In genomic region chr16:61676740-61677139, GRCh38 we compare ENCODE assay signal across 34 cellular contexts.
A peak's percentile ranks its signal among the peaks of the same experiment; 100 is the strongest.
DNase-seq lines count a peak whose midpoint lies in the region; ATAC-seq, FAIRE-seq and TF ChIP-seq lines count a peak whose summit lies in the region.
"Had no signal": no experiment of that assay in that cellular context is flagged by ENCODE, and none has a peak within 500 bp of the region (broad histone marks: within the 10 kb centered on the region; RNA-seq: fewer than 3 reads in every experiment).

No MANE protein-coding gene starts in this region.

- H3K9me3 ChIP-seq in HepG2 (ENCODE audit: low read length) = peaks cover 30% of the 10 kb centered on the region
- H3K9me3 ChIP-seq in right lobe of liver = no peaks in the 10 kb centered on the region
- H3K9me3 ChIP-seq: A549; BE2C; BLaER1; BLaER1 treated with 17β-estradiol and CSF1 and Interleukin-3, amounts not matched to agents 10 nM and 100 nM; Caco-2 had no signal

- H3K36me3 Mint-ChIP-seq in GM23338 (ENCODE audit: low read depth) = peaks cover 7% of the 10 kb centered on the region
- H3K36me3 Mint-ChIP-seq in WTC11 = peaks cover 9% of the 10 kb centered on the region
- H3K36me3 Mint-ChIP-seq: CD14-positive monocyte; CD4-positive, alpha-beta memory T cell; CD4-positive, CD25-positive, alpha-beta regulatory T cell; CD8-positive, alpha-beta T cell had no signal

- H3K27me3 ChIP-seq in HepG2 (ENCODE audit: control insufficient read depth in 1 of 2, insufficient read depth in 2 of 2, low read length in 2 of 2) (no peaks in the 10 kb centered on the region), right lobe of liver (no peaks in the 10 kb centered on the region), GM23338 (ENCODE audit: insufficient read depth) (no peaks in the 10 kb centered on the region)
- H3K27me3 ChIP-seq: BE2C; BLaER1; BLaER1 treated with 17β-estradiol and CSF1 and Interleukin-3, amounts not matched to agents 10 nM and 100 nM had no signal

- no peak for TF ChIP-seq RAD21 in HepG2 (CRISPR knock-in tag; IDR thresholded peaks at IDR 0.05)

- intact Hi-C loops in HepG2 (cut with micrococcal nuclease; ENCODE audit: unreplicated experiment) = no loop called here
- intact Hi-C loops in right lobe of liver (cut with DNase I) = no loop called here
- intact Hi-C loops in left colon (cut with DNase I, micrococcal nuclease) = no loop called here

- no peak for TF ChIP-seq EP300 in HepG2 (IDR thresholded peaks at IDR 0.05; ENCODE audit: low read depth in 2 of 2, low read length in 2 of 2)
- TF ChIP-seq EP300 in HepG2 (CRISPR knock-in tag; IDR thresholded peaks at IDR 0.05; ENCODE audit: borderline replicate concordance) = no peak

- H4K20me1 ChIP-seq in HepG2 (ENCODE audit: insufficient read depth, low read length) (no peaks in the 10 kb centered on the region), GM23338 (replicated peaks; ENCODE audit: insufficient read depth) (no peaks in the 10 kb centered on the region)
- H4K20me1 ChIP-seq: BLaER1; BLaER1 treated with 17β-estradiol and CSF1 and Interleukin-3, amounts not matched to agents 10 nM and 100 nM had no signal

- H3F3A ChIP-seq in GM23338 (replicated peaks; ENCODE audit: low read depth) = no peaks in the 10 kb centered on the region

- ATAC-seq in HepG2 = no peak
- no peak for ATAC-seq in right lobe of liver
- no peak for ATAC-seq in GM23338
- ATAC-seq in WTC11 = no peak
- no peak for ATAC-seq in left colon
- ATAC-seq: A549; CD8-positive, alpha-beta T cell had no signal

- in situ Hi-C loops in HepG2 (cut with HindIII; ENCODE audit: extremely low pct_ligation_motif_present, low pct_unique_long_range_greater_than_20kb) = no loop called here

- DNase-seq in HepG2 (ENCODE audit: low spot score) (no peak), right lobe of liver (no peak), GM23338 (ENCODE audit: low spot score) (no peak), WTC11 (ENCODE audit: low spot score) (no peak), left colon (no peak), UCSD-AML1 (lab: John Stamatoyannopoulos, UW; ENCODE audit: unreplicated experiment) (no peak)
- DNase-seq: 8988T; ACHN; AML-193; BE2C; C1 segment of cervical spinal cord; Caco-2; Calu3; CD4-positive, alpha-beta memory T cell; CD4-positive, alpha-beta T cell; CD4-positive, CD25-positive, alpha-beta regulatory T cell; CD8-positive, alpha-beta memory T cell; CD8-positive, alpha-beta T cell; COR-L47; DMS 273 treated with DMSO at 0.1 percent for 48 hours; DMS153; DMS53; DMS79; DMS79 treated with DMSO at 0.1 percent for 48 hours; DND-41; EL had no signal

- H3K4me2 ChIP-seq in HepG2 (ENCODE audit: low read depth, low read length) = no peak overlapping the region
- H3K4me2 ChIP-seq in GM23338 = peak overlapping the region; percentile 63; the same call in 1 of the 2 replicates
- H3K4me2 ChIP-seq: A549; BLaER1; BLaER1 treated with 17β-estradiol and CSF1 and Interleukin-3, amounts not matched to agents 10 nM and 100 nM had no signal

- no peak overlapping the region for H3K27ac ChIP-seq in HepG2 (ENCODE audit: extremely low read length, insufficient read depth, low read length)
- no peak overlapping the region for H3K27ac ChIP-seq in right lobe of liver
- H3K27ac ChIP-seq in GM23338 (ENCODE audit: low read depth) = peak overlapping the region; percentile 8; the same call in 1 of the 2 replicates
- H3K27ac ChIP-seq: 22Rv1; A549; BLaER1; BLaER1 treated with 17β-estradiol and CSF1 and Interleukin-3, amounts not matched to agents 10 nM and 100 nM; C4-2B had no signal

- H3K9me3 Mint-ChIP-seq in GM23338 (peaks cover 2% of the 10 kb centered on the region; the same call in 2 of the 3 replicates), WTC11 (peaks cover 15% of the 10 kb centered on the region)

- H3K4me3 Mint-ChIP-seq in GM23338 (no peak overlapping the region), WTC11 (no peak overlapping the region)
- H3K4me3 Mint-ChIP-seq: B cell; CD14-positive monocyte; CD4-positive, alpha-beta memory T cell; CD4-positive, alpha-beta T cell; CD4-positive, CD25-positive, alpha-beta regulatory T cell; CD8-positive, alpha-beta memory T cell; CD8-positive, alpha-beta T cell had no signal

- H2AFZ ChIP-seq in HepG2 (ENCODE audit: low read length) (no peak overlapping the region), GM23338 (no peak overlapping the region; the same call in 1 of the 2 replicates)

- CTCF ChIA-PET in HepG2 (lab: Yijun Ruan, JAX; ENCODE audit: low intra/inter-chr PET ratio, low total read pairs) = no interaction called here
- CTCF ChIA-PET in WTC11 (lab: Charles Lee) = no interaction called here

- H3K27me3 Mint-ChIP-seq in GM23338 (ENCODE audit: insufficient read depth, low read depth, poor library complexity) = no peaks in the 10 kb centered on the region
- no peaks in the 10 kb centered on the region; the same call in 1 of the 2 replicates for H3K27me3 Mint-ChIP-seq in WTC11 (ENCODE audit: low read depth)
- H3K27me3 Mint-ChIP-seq: B cell; CD4-positive, alpha-beta memory T cell; CD4-positive, alpha-beta T cell; CD4-positive, CD25-positive, alpha-beta regulatory T cell; CD8-positive, alpha-beta memory T cell had no signal

- WGBS in HepG2 (ENCODE audit: low lambda C conversion rate) = 1% methylated on average over 2 of the region's 2 CpGs
- WGBS in right lobe of liver (ENCODE audit: insufficient coverage, low coverage, low lambda C conversion rate, missing lambda C conversion rate) = 68% methylated on average over 2 of the region's 2 CpGs

- H3K4me3 ChIP-seq in HepG2 (replicated peaks in 1 of 3; ENCODE audit: insufficient read depth in 1 of 3, low read depth in 2 of 3, low read length in 3 of 3) (no peak overlapping the region), right lobe of liver (no peak overlapping the region), GM23338 (no peak overlapping the region)
- H3K4me3 ChIP-seq: A549; BLaER1; BLaER1 treated with 17β-estradiol and CSF1 and Interleukin-3, amounts not matched to agents 10 nM and 100 nM had no signal

- no TSS peak for BruUV-seq in HepG2 (replicated peaks; lab: Mats Ljungman, UMichigan)

- FAIRE-seq in HepG2 (lab: Jason Lieb, UNC) = no peak
- FAIRE-seq: A549, D721Med had no signal

- H3K9ac ChIP-seq in HepG2 (ENCODE audit: insufficient read depth, low read depth, low read length) = no peak overlapping the region
- H3K9ac ChIP-seq: BLaER1; BLaER1 treated with 17β-estradiol and CSF1 and Interleukin-3, amounts not matched to agents 10 nM and 100 nM had no signal

- TF ChIP-seq CTCF in HepG2 (CRISPR knock-in tag; IDR thresholded peaks at IDR 0.05) (no peak), right lobe of liver (IDR thresholded peaks at IDR 0.05) (no peak), GM23338 (conservative IDR thresholded peaks at IDR 0.05; ENCODE audit: low read depth in 2 of 2) (no peak), WTC11 (IDR thresholded peaks at IDR 0.05) (no peak)

- H3K36me3 ChIP-seq in HepG2 (replicated peaks in 1 of 2; ENCODE audit: control insufficient read depth in 1 of 2, insufficient read depth in 2 of 2, low read length in 2 of 2) (no peaks in the 10 kb centered on the region), right lobe of liver (no peaks in the 10 kb centered on the region), GM23338 (ENCODE audit: insufficient read depth) (no peaks in the 10 kb centered on the region)
- H3K36me3 ChIP-seq: BE2C; BLaER1; BLaER1 treated with 17β-estradiol and CSF1 and Interleukin-3, amounts not matched to agents 10 nM and 100 nM had no signal

- no peak overlapping the region; the same call in 1 of the 2 replicates for H3K27ac Mint-ChIP-seq in GM23338
- H3K27ac Mint-ChIP-seq in WTC11 = 0 out of 2 replicates have a peak overlapping the region, but pooled peaks have one; percentile 55
- H3K27ac Mint-ChIP-seq: B cell; CD14-positive monocyte; CD4-positive, alpha-beta memory T cell; CD4-positive, alpha-beta T cell; CD4-positive, CD25-positive, alpha-beta regulatory T cell; CD8-positive, alpha-beta memory T cell; CD8-positive, alpha-beta T cell had no signal

- H3K4me1 Mint-ChIP-seq in GM23338 (peaks cover 16% of the 10 kb centered on the region), WTC11 (peaks cover 24% of the 10 kb centered on the region)
- H3K4me1 Mint-ChIP-seq: B cell; CD14-positive monocyte; CD4-positive, alpha-beta memory T cell; CD4-positive, CD25-positive, alpha-beta regulatory T cell; CD8-positive, alpha-beta memory T cell had no signal

- no peak for TF ChIP-seq POLR2A in HepG2 (IDR thresholded peaks at IDR 0.05; ENCODE audit: insufficient read depth in 1 of 2, low read depth in 2 of 2, low read length in 2 of 2)
- no peak for TF ChIP-seq POLR2A in right lobe of liver (IDR thresholded peaks at IDR 0.05)

- H3K4me1 ChIP-seq in HepG2 (ENCODE audit: insufficient read depth, low read length) (no peaks in the 10 kb centered on the region), right lobe of liver (no peaks in the 10 kb centered on the region), GM23338 (ENCODE audit: insufficient read depth) (peaks cover 23% of the 10 kb centered on the region)
- H3K4me1 ChIP-seq: A549, BE2C, Caco-2 had no signal

- H3K79me2 ChIP-seq in HepG2 (ENCODE audit: insufficient read depth, low read length) (no peaks in the 10 kb centered on the region), GM23338 (replicated peaks; ENCODE audit: insufficient read depth) (no peaks in the 10 kb centered on the region)

- 0 out of 2 replicates have a peak, but pooled peaks cover 4% of the 10 kb centered on the region for H3K9me2 ChIP-seq in GM23338 (ENCODE audit: insufficient read depth)

- POLR2A ChIA-PET in HepG2 (lab: Yijun Ruan, JAX) = no interaction called here
- POLR2A ChIA-PET in WTC11 (lab: Charles Lee) = no interaction called here

TF ChIP-seq in GM23338, 12 proteins besides CTCF, POLR2A, EP300 and RAD21 (continues in another document):
- no peak for TF ChIP-seq EZH2phosphoT487 (IDR thresholded peaks at IDR 0.05; ENCODE audit: unreplicated experiment)
- TF ChIP-seq JUNB (IDR thresholded peaks at IDR 0.05; ENCODE audit: unreplicated experiment) = no peak
- no peak for TF ChIP-seq NANOG (IDR thresholded peaks at IDR 0.05; ENCODE audit: borderline replicate concordance)
- no peak for TF ChIP-seq EZH2 (IDR thresholded peaks at IDR 0.05; ENCODE audit: low read depth, unreplicated experiment)

TF ChIP-seq in WTC11, 78 proteins besides CTCF, POLR2A, EP300 and RAD21 (continues in another document):
- TF ChIP-seq, protein P1, sequence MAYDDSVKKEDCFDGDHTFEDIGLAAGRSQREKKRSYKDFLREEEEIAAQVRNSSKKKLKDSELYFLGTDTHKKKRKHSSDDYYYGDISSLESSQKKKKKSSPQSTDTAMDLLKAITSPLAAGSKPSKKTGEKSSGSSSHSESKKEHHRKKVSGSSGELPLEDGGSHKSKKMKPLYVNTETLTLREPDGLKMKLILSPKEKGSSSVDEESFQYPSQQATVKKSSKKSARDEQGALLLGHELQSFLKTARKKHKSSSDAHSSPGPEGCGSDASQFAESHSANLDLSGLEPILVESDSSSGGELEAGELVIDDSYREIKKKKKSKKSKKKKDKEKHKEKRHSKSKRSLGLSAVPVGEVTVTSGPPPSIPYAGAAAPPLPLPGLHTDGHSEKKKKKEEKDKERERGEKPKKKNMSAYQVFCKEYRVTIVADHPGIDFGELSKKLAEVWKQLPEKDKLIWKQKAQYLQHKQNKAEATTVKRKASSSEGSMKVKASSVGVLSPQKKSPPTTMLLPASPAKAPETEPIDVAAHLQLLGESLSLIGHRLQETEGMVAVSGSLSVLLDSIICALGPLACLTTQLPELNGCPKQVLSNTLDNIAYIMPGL (CRISPR knock-in tag; IDR thresholded peaks at IDR 0.05) = no peak
- no peak for TF ChIP-seq GRHL2 (CRISPR knock-in tag; IDR thresholded peaks at IDR 0.05; ENCODE audit: insufficient replicate concordance, severe bottlenecking)
